Comparison of ENCODE assay signal across 11 cellular contexts in the genomic region with DNA sequence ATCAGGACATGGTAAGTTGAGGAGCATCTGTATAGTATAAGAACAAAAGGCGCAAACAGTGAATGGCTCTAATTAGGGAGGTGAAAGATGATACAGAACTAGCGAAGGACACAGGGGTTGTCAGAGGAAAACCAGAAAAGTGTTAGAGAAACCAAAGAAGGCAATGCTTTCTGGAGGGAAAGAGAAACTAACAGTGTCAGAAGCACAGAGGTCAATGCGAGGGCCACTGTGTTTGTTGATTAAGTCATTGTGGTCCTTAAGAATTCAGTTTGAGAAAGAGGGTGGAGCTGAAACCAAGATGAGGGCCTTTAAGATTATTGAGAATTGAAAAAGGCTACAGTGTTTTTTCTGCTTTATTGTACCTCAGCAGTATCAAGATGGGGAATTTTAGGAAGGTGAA. TPM values are rescaled to one million over a fixed set of nuclear protein-coding genes. Genes with fewer than 3 reads are reported as not detected.
DNase-seq lines count a peak whose midpoint lies in the region; ATAC-seq and TF ChIP-seq lines count a peak whose summit lies in the region.
"Had no signal": no experiment of that assay in that cellular context is flagged by ENCODE, and none has a peak within 500 bp of the region (broad histone marks: within the 10 kb centered on the region; RNA-seq: fewer than 3 reads in every experiment).

No MANE protein-coding gene starts in this region.

- peaks cover 30% of the 10 kb centered on the region for H3K36me3 ChIP-seq in upper lobe of right lung

- H3K4me1 Mint-ChIP-seq in activated T-cell treated with anti-CD3 and anti-CD28 coated beads, Interleukin-2, amount 50 U/mL, for 24 hours (ENCODE audit: low read depth), result peaks cover 32% of the 10 kb centered on the region
- H3K4me1 Mint-ChIP-seq in T-helper 1 cell treated with Interleukin-12 subunit alpha and Interleukin-12 subunit beta and Interleukin-4 antibody, amounts not matched to agents 30 μg/mL and 1 μg/mL, for 36 hours (ENCODE audit: low read depth), result peaks cover 19% of the 10 kb centered on the region
- peaks cover 6% of the 10 kb centered on the region for H3K4me1 Mint-ChIP-seq in osteocyte (ENCODE audit: unreplicated experiment)

- DNase-seq in activated T-cell treated with anti-CD3 and anti-CD28 coated beads, Interleukin-2, amount 50 U/mL, for 24 hours, result no peak
- DNase-seq in activated T-cell treated with anti-CD3 and anti-CD28 coated beads for 4 hours (no peak), upper lobe of right lung (no peak), osteocyte (ENCODE audit: extremely low spot score, unreplicated experiment) (no peak), NCI-H345 (lab: John Stamatoyannopoulos, UW) (no peak)
- DNase-seq in stimulated activated CD4-positive, alpha-beta T cell treated with anti-CD3 and anti-CD28 coated beads, Interleukin-15, amount 100 ng/mL, for 24 hours, result no peak
- DNase-seq: activated CD4-positive, CD25-positive, alpha-beta regulatory T cell treated with anti-CD3 and anti-CD28 coated beads, Interleukin-2, amount 50 U/mL, for 72 hours; NCI-H526 treated with DMSO at 0.1 percent for 48 hours had no signal

- H3K9me3 ChIP-seq in upper lobe of right lung, result no peaks in the 10 kb centered on the region

- H3K27me3 Mint-ChIP-seq in activated T-cell treated with anti-CD3 and anti-CD28 coated beads, Interleukin-2, amount 50 U/mL, for 24 hours, result no peaks in the 10 kb centered on the region
- H3K27me3 Mint-ChIP-seq in T-helper 1 cell treated with Interleukin-12 subunit alpha and Interleukin-12 subunit beta and Interleukin-4 antibody, amounts not matched to agents 30 μg/mL and 1 μg/mL, for 36 hours (ENCODE audit: low read depth), result no peaks in the 10 kb centered on the region
- no peaks in the 10 kb centered on the region for H3K27me3 Mint-ChIP-seq in osteocyte (ENCODE audit: unreplicated experiment)

- H3K4me3 Mint-ChIP-seq in activated T-cell treated with anti-CD3 and anti-CD28 coated beads, Interleukin-2, amount 50 U/mL, for 24 hours, result no peak overlapping the region
- no peak overlapping the region for H3K4me3 Mint-ChIP-seq in T-helper 1 cell treated with Interleukin-12 subunit alpha and Interleukin-12 subunit beta and Interleukin-4 antibody, amounts not matched to agents 30 μg/mL and 1 μg/mL, for 36 hours
- no peak overlapping the region for H3K4me3 Mint-ChIP-seq in osteocyte (ENCODE audit: unreplicated experiment)

- H3K4me3 ChIP-seq in upper lobe of right lung, result no peak overlapping the region
- H3K4me3 ChIP-seq: smooth muscle cell had no signal

- intact Hi-C loops in upper lobe of right lung (cut with DNase I), result no loop called here

- no peak for TF ChIP-seq CTCF in upper lobe of right lung (IDR thresholded peaks at IDR 0.05)
- TF ChIP-seq CTCF in osteocyte (IDR thresholded peaks at IDR 0.05), result no peak

- H3K9me3 Mint-ChIP-seq in activated T-cell treated with anti-CD3 and anti-CD28 coated beads, Interleukin-2, amount 50 U/mL, for 24 hours, result no peaks in the 10 kb centered on the region
- H3K9me3 Mint-ChIP-seq in T-helper 1 cell treated with Interleukin-12 subunit alpha and Interleukin-12 subunit beta and Interleukin-4 antibody, amounts not matched to agents 30 μg/mL and 1 μg/mL, for 36 hours, result no peaks in the 10 kb centered on the region
- no peaks in the 10 kb centered on the region for H3K9me3 Mint-ChIP-seq in osteocyte (ENCODE audit: unreplicated experiment)

- peak; percentile 81 for ATAC-seq in HG02943 (IDR thresholded peaks at IDR 0.05; ENCODE audit: low read depth, unreplicated experiment)
- peak; percentile 66 for ATAC-seq in upper lobe of right lung

- peak overlapping the region; percentile 66 for H3K27ac Mint-ChIP-seq in activated T-cell treated with anti-CD3 and anti-CD28 coated beads, Interleukin-2, amount 50 U/mL, for 24 hours
- H3K27ac Mint-ChIP-seq in T-helper 1 cell treated with Interleukin-12 subunit alpha and Interleukin-12 subunit beta and Interleukin-4 antibody, amounts not matched to agents 30 μg/mL and 1 μg/mL, for 36 hours, result peak overlapping the region; percentile 67
- H3K27ac Mint-ChIP-seq in osteocyte (ENCODE audit: unreplicated experiment), result no peak overlapping the region

- peaks cover 95% of the 10 kb centered on the region for H3K36me3 Mint-ChIP-seq in activated T-cell treated with anti-CD3 and anti-CD28 coated beads, Interleukin-2, amount 50 U/mL, for 24 hours (ENCODE audit: low read depth)
- peaks cover 34% of the 10 kb centered on the region for H3K36me3 Mint-ChIP-seq in T-helper 1 cell treated with Interleukin-12 subunit alpha and Interleukin-12 subunit beta and Interleukin-4 antibody, amounts not matched to agents 30 μg/mL and 1 μg/mL, for 36 hours (ENCODE audit: low read depth)
- peaks cover 46% of the 10 kb centered on the region for H3K36me3 Mint-ChIP-seq in osteocyte (ENCODE audit: unreplicated experiment)

- H3K27me3 ChIP-seq in upper lobe of right lung, result no peaks in the 10 kb centered on the region

- H3K4me1 ChIP-seq in upper lobe of right lung, result peaks cover 12% of the 10 kb centered on the region

- H3K27ac ChIP-seq in upper lobe of right lung, result no peak overlapping the region

RNA-seq across cellular contexts. Expression of a gene that starts 28.8 kb away (rescaled TPM):
- 49.9 TPM for total RNA-seq in upper lobe of right lung
- 42.5 and 45.1 TPM in 2 replicates for total RNA-seq in osteocyte
